ENCODE assay signal across 17 cellular contexts in the genomic region with DNA sequence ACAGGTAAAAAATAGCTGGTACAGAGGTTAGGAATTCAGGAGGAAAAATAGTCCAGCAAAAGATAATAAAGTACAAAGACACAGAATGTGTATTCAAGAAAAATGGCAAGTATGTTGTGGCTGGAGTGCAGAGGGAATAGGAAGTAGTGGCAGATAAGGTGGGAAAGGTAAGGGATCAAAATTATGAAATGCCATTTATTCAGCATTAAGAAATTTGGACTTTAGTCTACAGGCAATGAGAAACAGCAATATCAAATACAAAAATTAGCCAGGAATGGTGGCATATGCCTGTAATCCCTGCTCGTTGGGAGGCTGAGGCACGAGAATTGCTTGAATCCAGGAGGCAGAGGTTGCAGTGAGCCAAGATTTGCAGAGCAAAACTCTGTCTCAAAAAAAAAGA. TPM values are rescaled to one million over a fixed set of nuclear protein-coding genes. Genes with fewer than 3 reads are reported as not detected.
DNase-seq lines count a peak whose midpoint lies in the region; ATAC-seq, FAIRE-seq and TF ChIP-seq lines count a peak whose summit lies in the region.
"Had no signal": no experiment of that assay in that cellular context is flagged by ENCODE, and none has a peak within 500 bp of the region (broad histone marks: within the 10 kb centered on the region; RNA-seq: fewer than 3 reads in every experiment).

No MANE protein-coding gene starts in this region.

- no peak for ATAC-seq in CD4-positive, CD25-positive, alpha-beta regulatory T cell (ENCODE audit: low read depth in 2 of 2)
- no peak for ATAC-seq in CD4-positive, alpha-beta T cell (ENCODE audit: poor library complexity)
- ATAC-seq in activated naive CD8-positive, alpha-beta T cell treated with anti-CD3 and anti-CD28 coated beads, Interleukin-2, amount 10 ng/mL, durations not matched to agents 7 days and 5 days (ENCODE audit: low read depth): no peak
- ATAC-seq in memory B cell (ENCODE audit: low read depth) (no peak), HG02610 (IDR thresholded peaks at IDR 0.05; ENCODE audit: unreplicated experiment) (no peak)
- ATAC-seq: Panc1 had no signal

- POLR2A ChIA-PET in CD4-positive, alpha-beta T cell (lab: Charles Lee): interaction anchor here (1.3 kb wide), 1 partner anchor 10 kb away, joined by 3 read pairs; no protein-coding TSS in a partner anchor
- POLR2A ChIA-PET in activated naive CD8-positive, alpha-beta T cell treated with anti-CD3 and anti-CD28 coated beads, Interleukin-2, amount 10 ng/mL, durations not matched to agents 7 days and 5 days (lab: Charles Lee): no interaction called here

- no peaks in the 10 kb centered on the region for H3K9me3 ChIP-seq in CD4-positive, CD25-positive, alpha-beta regulatory T cell (ENCODE audit: control insufficient read depth in 2 of 2, low read length in 2 of 2)
- no peaks in the 10 kb centered on the region for H3K9me3 ChIP-seq in CD4-positive, alpha-beta T cell (ENCODE audit: control insufficient read depth, low read length)
- H3K9me3 ChIP-seq: BE2C had no signal

- peak overlapping the region in 3 of 4 donors; percentile 10 to 42 (median 38) for H3K4me3 Mint-ChIP-seq in CD4-positive, CD25-positive, alpha-beta regulatory T cell
- peak overlapping the region; percentile 23 for H3K4me3 Mint-ChIP-seq in CD4-positive, alpha-beta T cell
- H3K4me3 Mint-ChIP-seq in activated naive CD8-positive, alpha-beta T cell treated with anti-CD3 and anti-CD28 coated beads, Interleukin-2, amount 10 ng/mL, durations not matched to agents 7 days and 5 days: no peak overlapping the region
- no peak overlapping the region for H3K4me3 Mint-ChIP-seq in memory B cell
- H3K4me3 Mint-ChIP-seq: HFFc6 had no signal

- H3K27ac Mint-ChIP-seq in CD4-positive, CD25-positive, alpha-beta regulatory T cell: peak overlapping the region in 1 of 3 donors; percentile 87
- H3K27ac Mint-ChIP-seq in CD4-positive, alpha-beta T cell: peak overlapping the region; percentile 44
- peak overlapping the region; percentile 1 for H3K27ac Mint-ChIP-seq in activated naive CD8-positive, alpha-beta T cell treated with anti-CD3 and anti-CD28 coated beads, Interleukin-2, amount 10 ng/mL, durations not matched to agents 7 days and 5 days
- peak overlapping the region; percentile 4 for H3K27ac Mint-ChIP-seq in memory B cell
- H3K27ac Mint-ChIP-seq: HFFc6 had no signal

- no peaks in the 10 kb centered on the region for H3K9me3 Mint-ChIP-seq in CD4-positive, CD25-positive, alpha-beta regulatory T cell
- H3K9me3 Mint-ChIP-seq in CD4-positive, alpha-beta T cell: no peaks in the 10 kb centered on the region
- H3K9me3 Mint-ChIP-seq in activated naive CD8-positive, alpha-beta T cell treated with anti-CD3 and anti-CD28 coated beads, Interleukin-2, amount 10 ng/mL, durations not matched to agents 7 days and 5 days: no peaks in the 10 kb centered on the region
- no peaks in the 10 kb centered on the region for H3K9me3 Mint-ChIP-seq in memory B cell
- H3K9me3 Mint-ChIP-seq: HFFc6 had no signal

- TF ChIP-seq POLR2A in GM12892 (IDR thresholded peaks at IDR 0.05; ENCODE audit: low read depth, low read length): no peak

- CTCF ChIA-PET in CD4-positive, alpha-beta T cell (lab: Charles Lee): interaction anchor here (0.5 kb wide), 1 partner anchor 1712 kb away, joined by 3 read pairs; a partner anchor contains a TSS

- FAIRE-seq in GM12892 (lab: Jason Lieb, UNC): no peak
- FAIRE-seq: H1 had no signal

- H3K4me1 Mint-ChIP-seq in CD4-positive, CD25-positive, alpha-beta regulatory T cell: peaks cover 34 to 62% (median 49%) of the 10 kb centered on the region in 4 donors
- peaks cover 51% of the 10 kb centered on the region for H3K4me1 Mint-ChIP-seq in CD4-positive, alpha-beta T cell (ENCODE audit: low read depth)
- peaks cover 16% of the 10 kb centered on the region for H3K4me1 Mint-ChIP-seq in activated naive CD8-positive, alpha-beta T cell treated with anti-CD3 and anti-CD28 coated beads, Interleukin-2, amount 10 ng/mL, durations not matched to agents 7 days and 5 days
- H3K4me1 Mint-ChIP-seq in memory B cell: peaks cover 19% of the 10 kb centered on the region

- no peaks in the 10 kb centered on the region for H3K27me3 Mint-ChIP-seq in CD4-positive, CD25-positive, alpha-beta regulatory T cell
- no peaks in the 10 kb centered on the region for H3K27me3 Mint-ChIP-seq in CD4-positive, alpha-beta T cell
- H3K27me3 Mint-ChIP-seq in activated naive CD8-positive, alpha-beta T cell treated with anti-CD3 and anti-CD28 coated beads, Interleukin-2, amount 10 ng/mL, durations not matched to agents 7 days and 5 days: no peaks in the 10 kb centered on the region
- no peaks in the 10 kb centered on the region for H3K27me3 Mint-ChIP-seq in memory B cell

- no peak for DNase-seq in CD4-positive, CD25-positive, alpha-beta regulatory T cell
- DNase-seq in CD4-positive, alpha-beta T cell: no peak
- no peak for DNase-seq in activated naive CD8-positive, alpha-beta T cell treated with anti-CD3 and anti-CD28 coated beads, Interleukin-2, amount 10 ng/mL, durations not matched to agents 7 days and 5 days
- no peak for DNase-seq in memory B cell (ENCODE audit: low spot score in 2 of 2)
- no peak for DNase-seq in GM12892 (ENCODE audit: insufficient read length)
- no peak for DNase-seq in NCI-H345 (lab: John Stamatoyannopoulos, UW)
- DNase-seq: BE2C, HFFc6, MM.1S, NCI-H1105 treated with DMSO at 0.1 percent for 48 hours, NCI-H187, NCI-H774, Right ventricle myocardium superior had no signal

- H3K4me3 ChIP-seq in CD4-positive, CD25-positive, alpha-beta regulatory T cell (ENCODE audit: low read depth, low read length): no peak overlapping the region

- intact Hi-C loops in CD4-positive, alpha-beta T cell (cut with DNase I, micrococcal nuclease): loop anchor here in 1 of 2 experiments (10.0 kb wide), 1 partner anchor 1888 kb away; no protein-coding TSS in a partner anchor

- H3K27ac ChIP-seq in CD4-positive, CD25-positive, alpha-beta regulatory T cell (ENCODE audit: insufficient read depth, low read length, poor library complexity, severe bottlenecking): no peak overlapping the region
- H3K27ac ChIP-seq in CD4-positive, alpha-beta T cell (ENCODE audit: low read depth, low read length): no peak overlapping the region
- H3K27ac ChIP-seq: KMS-11 had no signal

- peaks cover 14% of the 10 kb centered on the region for H3K4me1 ChIP-seq in CD4-positive, CD25-positive, alpha-beta regulatory T cell (ENCODE audit: control insufficient read depth, insufficient read depth, low read length, poor library complexity, severe bottlenecking)
- H3K4me1 ChIP-seq: BE2C had no signal

- peaks cover 46% of the 10 kb centered on the region for H3K36me3 Mint-ChIP-seq in CD4-positive, CD25-positive, alpha-beta regulatory T cell
- peaks cover 86% of the 10 kb centered on the region for H3K36me3 Mint-ChIP-seq in CD4-positive, alpha-beta T cell (ENCODE audit: low read depth)
- H3K36me3 Mint-ChIP-seq in activated naive CD8-positive, alpha-beta T cell treated with anti-CD3 and anti-CD28 coated beads, Interleukin-2, amount 10 ng/mL, durations not matched to agents 7 days and 5 days: peaks cover 25% of the 10 kb centered on the region
- H3K36me3 Mint-ChIP-seq in memory B cell: peaks cover 23% of the 10 kb centered on the region

- H3K36me3 ChIP-seq in CD4-positive, CD25-positive, alpha-beta regulatory T cell (ENCODE audit: control insufficient read depth, insufficient read depth, low read length): peaks cover 91% of the 10 kb centered on the region

- TF ChIP-seq CTCF in CD4-positive, alpha-beta T cell (IDR thresholded peaks at IDR 0.05): no peak

- H3K27me3 ChIP-seq in CD4-positive, CD25-positive, alpha-beta regulatory T cell (ENCODE audit: control insufficient read depth, insufficient read depth, low read length): no peaks in the 10 kb centered on the region
- H3K27me3 ChIP-seq in CD4-positive, alpha-beta T cell (ENCODE audit: control insufficient read depth, insufficient read depth, low read length): no peaks in the 10 kb centered on the region
- H3K27me3 ChIP-seq: BE2C had no signal

RNA-seq across cellular contexts. Expression of a gene that starts 10.3 kb away (rescaled TPM):
- 72.5 TPM for total RNA-seq in CD4-positive, CD25-positive, alpha-beta regulatory T cell
- polyA plus RNA-seq in CD4-positive, CD25-positive, alpha-beta regulatory T cell: 100 to 1,000 TPM; 139 to 200 (median 174) TPM
- 10 to 100 TPM; 77.3 to 77.8 TPM for total RNA-seq in CD4-positive, alpha-beta T cell
- total RNA-seq in activated naive CD8-positive, alpha-beta T cell treated with anti-CD3 and anti-CD28 coated beads, Interleukin-2, amount 10 ng/mL, durations not matched to agents 7 days and 5 days: 10 to 100 TPM; 75.8 to 82.2 TPM
- 113 TPM for polyA plus RNA-seq in GM12892 (2012; ENCODE audit: missing spikeins)

Comparison
In these comparisons a context has a peak if more than half of its experiments do, and no peak if none do; other contexts are left out.
1. H3K4me3 Mint-ChIP-seq: peak in CD4-positive, CD25-positive, alpha-beta regulatory T cell (3 of 4) and CD4-positive, alpha-beta T cell (single experiment); none in activated naive CD8-positive, alpha-beta T cell treated with anti-CD3 and anti-CD28 coated beads, Interleukin-2, amount 10 ng/mL, durations not matched to agents 7 days and 5 days (single experiment) and memory B cell (single experiment).